ENCODE assay signal across 1 cellular context in the genomic region with DNA sequence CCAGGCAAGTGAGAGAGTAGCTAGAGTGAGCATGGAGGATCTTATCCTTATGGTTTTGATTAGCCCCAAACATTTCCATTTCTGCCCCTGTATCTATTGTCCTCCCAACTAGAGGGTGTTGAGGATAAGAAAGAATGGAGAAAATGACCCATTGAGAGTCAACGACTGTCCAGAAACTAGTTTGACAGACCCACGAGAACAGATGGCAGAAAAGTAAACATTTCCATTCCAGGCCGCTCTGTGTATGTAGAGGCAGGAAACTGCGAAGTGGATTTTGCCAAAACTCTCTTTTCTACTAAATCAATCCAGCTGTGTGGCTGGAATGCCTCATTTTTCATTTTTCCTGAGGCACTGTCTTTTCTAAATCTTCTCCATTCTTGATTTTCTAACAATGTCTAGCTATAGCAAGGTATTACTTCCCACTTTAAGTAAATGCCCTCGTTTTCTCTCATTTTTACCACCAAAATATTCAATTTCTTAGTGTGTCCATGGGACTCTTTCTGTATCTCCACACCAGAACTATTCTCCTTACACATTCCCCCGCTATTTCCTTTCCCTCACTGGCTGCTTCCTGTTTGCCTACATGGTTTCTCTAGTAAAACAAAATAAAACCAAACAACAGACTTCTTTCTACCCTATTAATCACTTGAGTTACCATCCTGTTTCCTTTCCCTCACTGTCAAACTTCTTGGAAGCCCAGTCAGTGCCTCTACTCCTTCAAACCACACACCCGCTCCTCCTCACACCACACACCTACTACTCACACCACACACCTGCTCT.
TF ChIP-seq lines count a peak whose summit lies in the region.

No MANE protein-coding gene starts in this region.

TF ChIP-seq in IMR-90, 13 proteins besides CTCF, POLR2A, EP300 and RAD21 (continued from another document):
- no peak for TF ChIP-seq SMC3 (IDR thresholded peaks at IDR 0.05; ENCODE audit: low read depth, low read length)
